In genomic region chr15:85802617-85803016, GRCh38 we compare ENCODE assay signal across 8 cellular contexts. TPM values are rescaled to one million over a fixed set of nuclear protein-coding genes. Genes with fewer than 3 reads are reported as not detected.
A peak's percentile ranks its signal among the peaks of the same experiment; 100 is the strongest.
DNase-seq lines count a peak whose midpoint lies in the region; ATAC-seq and TF ChIP-seq lines count a peak whose summit lies in the region.
"Not testable (repeated sequence)": the region's sequence is repeated elsewhere in the genome, so short reads cannot be mapped to it uniquely, and the experiment has no call there.

No MANE protein-coding gene starts in this region.

- not testable (repeated sequence) for H3K4me3 ChIP-seq in GM23338; Panc1 (ENCODE audit: low read depth in 2 of 2, low read length in 2 of 2); epithelial cell of proximal tubule (ENCODE audit: low read depth, low read length)

- H3K27me3 Mint-ChIP-seq in GM23338 (ENCODE audit: insufficient read depth, low read depth, poor library complexity), result peaks cover 15% of the 10 kb centered on the region

- CTCF ChIA-PET in Panc1 (lab: Charles Lee), result interaction anchor here (0.9 to 1.0 kb wide), 2 partner anchors 34 to 38 kb away, joined by 3 to 4 read pairs; no protein-coding TSS in a partner anchor

- not testable (repeated sequence) for BruUV-seq in Panc1 (replicated peaks; lab: Mats Ljungman, UMichigan)

- DNase-seq in DMS53 (lab: John Stamatoyannopoulos, UW) (peak; percentile 46), GM23338 (ENCODE audit: low spot score) (peak; percentile 19), M059J (ENCODE audit: low read depth) (peak; percentile 21), amniotic epithelial cell (ENCODE audit: low read depth) (peak; percentile 14), lung microvascular endothelial cell (ENCODE audit: low read depth in 2 of 2) (peak; percentile 15 to 30)
- DNase-seq in Panc1 (ENCODE audit: low read depth, low spot score); epithelial cell of proximal tubule (ENCODE audit: low read depth): not testable (repeated sequence)

- H3K27ac Mint-ChIP-seq in GM23338, result not testable (repeated sequence)

- intact Hi-C loops in Panc1 (cut with micrococcal nuclease; ENCODE audit: unreplicated experiment), result loop anchor here (1.0 kb wide), 1 partner anchor 38 kb away; no protein-coding TSS in a partner anchor

- not testable (repeated sequence) for H3K4me2 ChIP-seq in GM23338

- TF ChIP-seq CTCF in 22Rv1 (IDR thresholded peaks at IDR 0.05) (peak; percentile 28; the same call in 1 of the 2 replicates), GM23338 (conservative IDR thresholded peaks at IDR 0.05; ENCODE audit: low read depth in 2 of 2) (peak; percentile 34 to 53; a peak in 3 of 4 replicates), Panc1 (IDR thresholded peaks at IDR 0.05) (peak; percentile 74), epithelial cell of proximal tubule (conservative IDR thresholded peaks at IDR 0.05; ENCODE audit: low read depth, low read length) (peak; percentile 48)

- not testable (repeated sequence) for H2AFZ ChIP-seq in GM23338

- not testable (repeated sequence) for H3K4me3 Mint-ChIP-seq in GM23338

- H3K9me2 ChIP-seq in GM23338 (ENCODE audit: insufficient read depth), result not testable (repeated sequence)

- H3K4me1 ChIP-seq in GM23338 (ENCODE audit: insufficient read depth), result not testable (repeated sequence)
- peaks cover 12% of the 10 kb centered on the region for H3K4me1 ChIP-seq in Panc1 (ENCODE audit: control insufficient read depth, insufficient read depth, low read length)

- H3K36me3 Mint-ChIP-seq in GM23338 (ENCODE audit: low read depth), result not testable (repeated sequence)

- not testable (repeated sequence) for H3F3A ChIP-seq in GM23338 (replicated peaks; ENCODE audit: low read depth)

- not testable (repeated sequence) for H3K36me3 ChIP-seq in GM23338 (ENCODE audit: insufficient read depth); Panc1 (ENCODE audit: control insufficient read depth, insufficient read depth, low read length)

- not testable (repeated sequence) for H3K27ac ChIP-seq in 22Rv1; GM23338 (ENCODE audit: low read depth); Panc1 (ENCODE audit: low read length)

- not testable (repeated sequence) for H4K20me1 ChIP-seq in GM23338 (replicated peaks; ENCODE audit: insufficient read depth)

- peak; percentile 39; the same call in 2 of the 3 replicates for ATAC-seq in GM23338
- peak; percentile 71 for ATAC-seq in Panc1

- not testable (repeated sequence) for H3K9me3 Mint-ChIP-seq in GM23338

- H3K79me2 ChIP-seq in GM23338 (replicated peaks; ENCODE audit: insufficient read depth), result not testable (repeated sequence)

- H3K27me3 ChIP-seq in GM23338 (ENCODE audit: insufficient read depth); Panc1 (ENCODE audit: control insufficient read depth, insufficient read depth, low read length): not testable (repeated sequence)

- in situ Hi-C loops in Panc1 (cut with HindIII; ENCODE audit: low pct_unique_long_range_greater_than_20kb, low sequenced_read_pairs), result not testable (repeated sequence)

- H3K4me1 Mint-ChIP-seq in GM23338, result not testable (repeated sequence)

- H3K9me3 ChIP-seq in Panc1 (ENCODE audit: control insufficient read depth, insufficient read depth, low read depth, low read length), result not testable (repeated sequence)

- POLR2A ChIA-PET in Panc1 (lab: Charles Lee), result not testable (repeated sequence)

RNA-seq across cellular contexts. Expression of gene KLHL25, which starts 7.9 kb away (rescaled TPM):
- 28.5 and 38.3 TPM in 2 replicates for total RNA-seq in GM23338 (2014; rRNA removed; shearing (Covaris generic))
- 5.2 and 5.8 TPM in 2 replicates for polyA plus RNA-seq in GM23338 (2016; fragmentation: Nextera tagmentation; extraction: Ambion mirVana)
- 4.1 and 5.3 TPM in 2 replicates for total RNA-seq in M059J (2014; rRNA removed; shearing (Covaris generic))
- 7.0 TPM for total RNA-seq in Panc1 (2021; ENCODE audit: unreplicated experiment)
- 8.4 TPM for polyA plus RNA-seq in Panc1 (2012; ENCODE audit: insufficient read length)
- total RNA-seq in epithelial cell of proximal tubule, result 8.1 and 9.7 TPM in 2 replicates
- total RNA-seq in lung microvascular endothelial cell, result 3.6 and 3.9 TPM in 2 replicates
